Comparison of ENCODE assay signal across 2 cellular contexts in the genomic region with DNA sequence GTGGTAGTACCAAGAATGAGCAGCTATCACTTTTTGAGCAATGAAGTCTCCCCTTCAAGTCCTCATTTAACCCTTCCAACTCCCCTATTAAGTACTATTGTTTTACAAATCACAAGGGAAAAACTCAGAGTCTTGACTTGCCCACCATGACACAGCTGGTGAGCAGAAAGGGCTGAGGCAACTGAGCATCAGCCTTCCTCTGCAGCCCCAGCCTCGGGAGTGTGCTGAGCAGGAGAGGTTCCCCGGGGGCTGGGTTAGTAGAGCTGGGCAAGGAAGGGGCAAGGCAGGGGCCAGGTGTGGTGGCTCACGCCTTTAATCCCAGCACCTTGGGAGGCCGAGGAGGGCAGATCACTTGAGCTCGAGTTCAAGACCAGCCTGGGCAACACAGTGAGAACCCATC.
TF ChIP-seq lines count a peak whose summit lies in the region.

No MANE protein-coding gene starts in this region.

TF ChIP-seq in IMR-90, 13 proteins besides CTCF, POLR2A, EP300 and RAD21:
- TF ChIP-seq FOS (IDR thresholded peaks at IDR 0.05; ENCODE audit: low read depth, low read length) (no peak), CHD1 (IDR thresholded peaks at IDR 0.05; ENCODE audit: low read depth, low read length) (no peak), ELK1 (IDR thresholded peaks at IDR 0.05; ENCODE audit: borderline replicate concordance, low read depth, low read length) (no peak), MXI1 (IDR thresholded peaks at IDR 0.05; ENCODE audit: borderline replicate concordance, low read depth, low read length) (no peak), CEBPB (IDR thresholded peaks at IDR 0.05; ENCODE audit: low read depth, low read length) (no peak), BHLHE40 (IDR thresholded peaks at IDR 0.05; ENCODE audit: low read depth, low read length) (no peak), SMC3 (IDR thresholded peaks at IDR 0.05; ENCODE audit: low read depth, low read length) (no peak), MAFK (IDR thresholded peaks at IDR 0.05; ENCODE audit: low read depth, low read length) (no peak), RFX5 (IDR thresholded peaks at IDR 0.05; ENCODE audit: low read depth, low read length) (no peak)
- TF ChIP-seq, protein P1, sequence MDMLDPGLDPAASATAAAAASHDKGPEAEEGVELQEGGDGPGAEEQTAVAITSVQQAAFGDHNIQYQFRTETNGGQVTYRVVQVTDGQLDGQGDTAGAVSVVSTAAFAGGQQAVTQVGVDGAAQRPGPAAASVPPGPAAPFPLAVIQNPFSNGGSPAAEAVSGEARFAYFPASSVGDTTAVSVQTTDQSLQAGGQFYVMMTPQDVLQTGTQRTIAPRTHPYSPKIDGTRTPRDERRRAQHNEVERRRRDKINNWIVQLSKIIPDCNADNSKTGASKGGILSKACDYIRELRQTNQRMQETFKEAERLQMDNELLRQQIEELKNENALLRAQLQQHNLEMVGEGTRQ (IDR thresholded peaks at IDR 0.05; ENCODE audit: low read depth, low read length), result no peak

TF ChIP-seq in neural cell, 6 proteins besides CTCF, POLR2A, EP300 and RAD21:
- TF ChIP-seq TAF1 (IDR thresholded peaks at IDR 0.05; ENCODE audit: low read depth), result no peak
- TF ChIP-seq EZH2 (IDR thresholded peaks at IDR 0.05; ENCODE audit: borderline replicate concordance, insufficient read depth, low read length, poor library complexity, severe bottlenecking), result no peak
- no peak for TF ChIP-seq REST (IDR thresholded peaks at IDR 0.05; ENCODE audit: borderline replicate concordance)
- no peak for TF ChIP-seq POLR2AphosphoS5 (IDR thresholded peaks at IDR 0.05)
- no peak for TF ChIP-seq MXI1 (conservative IDR thresholded peaks at IDR 0.05; ENCODE audit: poor library complexity, severe bottlenecking)
- TF ChIP-seq SMC3 (conservative IDR thresholded peaks at IDR 0.05; ENCODE audit: poor library complexity), result no peak
